12 cellular contexts compared by ENCODE assay signal in the genomic region with DNA sequence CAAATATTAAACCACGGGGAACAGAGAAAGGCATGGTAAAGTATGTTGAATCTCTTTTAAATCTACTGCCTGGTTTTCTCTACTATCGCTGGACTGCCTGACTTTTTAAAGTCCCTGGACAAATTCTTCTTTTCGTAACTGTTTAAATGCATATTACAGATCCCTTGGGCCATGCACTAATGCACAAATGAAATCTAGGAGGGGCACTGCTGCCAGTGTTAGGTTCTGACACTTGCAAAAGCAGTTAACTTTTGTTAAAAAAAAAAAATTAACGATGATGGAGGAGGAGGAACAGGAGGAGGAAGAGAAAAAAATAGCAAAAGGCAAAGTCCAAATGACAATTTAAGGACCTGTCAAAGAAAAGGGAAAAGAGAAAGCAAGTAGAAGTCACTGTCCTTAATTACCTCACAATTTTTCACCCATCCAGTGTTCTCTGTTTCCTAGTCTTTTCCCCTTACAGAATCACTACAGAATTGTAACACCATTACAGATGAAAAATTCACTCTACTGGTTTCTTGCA.
DNase-seq lines count a peak whose midpoint lies in the region; ATAC-seq and TF ChIP-seq lines count a peak whose summit lies in the region.
"Had no signal": no experiment of that assay in that cellular context is flagged by ENCODE, and none has a peak within 500 bp of the region (broad histone marks: within the 10 kb centered on the region; RNA-seq: fewer than 3 reads in every experiment).

No MANE protein-coding gene starts in this region.

- H3K27ac ChIP-seq in upper lobe of left lung (peak overlapping the region; percentile 21 to 89 (median 84)), endodermal cell (ENCODE audit: low read depth, low read length) (no peak overlapping the region)

- peak overlapping the region; percentile 96 for H3K27ac Mint-ChIP-seq in activated naive CD8-positive, alpha-beta T cell
- no peak overlapping the region for H3K27ac Mint-ChIP-seq in activated naive CD8-positive, alpha-beta T cell treated with anti-CD3 and anti-CD28 coated beads, Interleukin-2, amount 50 U/mL, for 24 hours
- H3K27ac Mint-ChIP-seq in memory B cell (peak overlapping the region; percentile 94), endodermal cell (no peak overlapping the region)
- H3K27ac Mint-ChIP-seq: activated T-helper 1 cell treated with anti-CD3 and anti-CD28 coated beads, Interleukin-12 subunit alpha, Interleukin-12 subunit beta, Interleukin-2, Interleukin-4 antibody, amounts not matched to agents 30 ng/mL and 10 ng/mL and 1 ng/mL, durations not matched to agents 14 hours and 24 hours and 36 hours had no signal

- H3K9me3 Mint-ChIP-seq in activated naive CD8-positive, alpha-beta T cell (ENCODE audit: low read depth): no peaks in the 10 kb centered on the region
- H3K9me3 Mint-ChIP-seq in activated naive CD8-positive, alpha-beta T cell treated with anti-CD3 and anti-CD28 coated beads, Interleukin-2, amount 50 U/mL, for 24 hours: no peaks in the 10 kb centered on the region
- H3K9me3 Mint-ChIP-seq in memory B cell: peaks cover 1% of the 10 kb centered on the region
- H3K9me3 Mint-ChIP-seq in endodermal cell: no peaks in the 10 kb centered on the region
- H3K9me3 Mint-ChIP-seq: activated T-helper 1 cell treated with anti-CD3 and anti-CD28 coated beads, Interleukin-12 subunit alpha, Interleukin-12 subunit beta, Interleukin-2, Interleukin-4 antibody, amounts not matched to agents 30 ng/mL and 10 ng/mL and 1 ng/mL, durations not matched to agents 14 hours and 24 hours and 36 hours had no signal

- H3K4me1 ChIP-seq in upper lobe of left lung (peaks cover 36 to 46% (median 40%) of the 10 kb centered on the region in 4 donors), endodermal cell (ENCODE audit: control insufficient read depth, insufficient read depth, low read length) (no peaks in the 10 kb centered on the region)

- no peak for DNase-seq in activated naive CD8-positive, alpha-beta T cell treated with anti-CD3 and anti-CD28 coated beads, Interleukin-2, amount 50 U/mL, for 24 hours
- peak; percentile 73 for DNase-seq in OCI-M1 (lab: John Stamatoyannopoulos, UW)
- no peak for DNase-seq in memory B cell (ENCODE audit: low spot score in 2 of 2)
- DNase-seq in upper lobe of left lung: no peak
- no peak for DNase-seq in endodermal cell
- DNase-seq in central memory CD4-positive, alpha-beta T cell: no peak
- DNase-seq: activated CD4-positive, alpha-beta T cell treated with anti-CD3 and anti-CD28 coated beads for 4 hours; left ventricle myocardium superior had no signal

- no peaks in the 10 kb centered on the region for H3K27me3 ChIP-seq in upper lobe of left lung
- no peaks in the 10 kb centered on the region for H3K27me3 ChIP-seq in endodermal cell (ENCODE audit: control insufficient read depth, insufficient read depth, low read length, poor library complexity, severe bottlenecking)

- no peak for TF ChIP-seq POLR2A in upper lobe of left lung (IDR thresholded peaks at IDR 0.05)

- 55 to 66% methylated on average over 4 of the region's 4 CpGs for WGBS in upper lobe of left lung, 2 donors
- WGBS in endodermal cell (ENCODE audit: insufficient coverage in 1 of 2, insufficient read length in 1 of 2), 2 experiments: 80 to 92% methylated on average over 2 to 4 of the region's 4 CpGs

- H3K9ac ChIP-seq in endodermal cell (ENCODE audit: extremely low read depth, low read length, poor library complexity, severe bottlenecking): no peak overlapping the region

- TF ChIP-seq EP300 in upper lobe of left lung (IDR thresholded peaks at IDR 0.05): no peak

- no peak for TF ChIP-seq CTCF in upper lobe of left lung (IDR thresholded peaks at IDR 0.05)
- TF ChIP-seq CTCF in endodermal cell (conservative IDR thresholded peaks at IDR 0.05): no peak

- H3K9me3 ChIP-seq in upper lobe of left lung: no peaks in the 10 kb centered on the region
- H3K9me3 ChIP-seq in endodermal cell (ENCODE audit: control insufficient read depth, low read length): no peaks in the 10 kb centered on the region

- H3K36me3 ChIP-seq in upper lobe of left lung: peaks cover 0 to 6% (median 0%) of the 10 kb centered on the region in 4 donors
- no peaks in the 10 kb centered on the region for H3K36me3 ChIP-seq in endodermal cell (ENCODE audit: control insufficient read depth, insufficient read depth, low read length)

- no peak overlapping the region for H3K4me3 ChIP-seq in upper lobe of left lung
- no peak overlapping the region for H3K4me3 ChIP-seq in endodermal cell (ENCODE audit: low read length)
- H3K4me3 ChIP-seq: skin epidermis had no signal

- peaks cover 86% of the 10 kb centered on the region for H3K4me1 Mint-ChIP-seq in activated naive CD8-positive, alpha-beta T cell (ENCODE audit: low read depth)
- H3K4me1 Mint-ChIP-seq in activated naive CD8-positive, alpha-beta T cell treated with anti-CD3 and anti-CD28 coated beads, Interleukin-2, amount 50 U/mL, for 24 hours: peaks cover 81% of the 10 kb centered on the region
- peaks cover 66% of the 10 kb centered on the region for H3K4me1 Mint-ChIP-seq in memory B cell
- peaks cover 9% of the 10 kb centered on the region for H3K4me1 Mint-ChIP-seq in endodermal cell

- peaks cover 12% of the 10 kb centered on the region for H3K36me3 Mint-ChIP-seq in activated naive CD8-positive, alpha-beta T cell
- H3K36me3 Mint-ChIP-seq in activated naive CD8-positive, alpha-beta T cell treated with anti-CD3 and anti-CD28 coated beads, Interleukin-2, amount 50 U/mL, for 24 hours (ENCODE audit: low read depth): peaks cover 11% of the 10 kb centered on the region
- H3K36me3 Mint-ChIP-seq in memory B cell: peaks cover 24% of the 10 kb centered on the region
- H3K36me3 Mint-ChIP-seq in endodermal cell (ENCODE audit: low read depth): no peaks in the 10 kb centered on the region

- H3K4me3 Mint-ChIP-seq in activated naive CD8-positive, alpha-beta T cell: no peak overlapping the region
- no peak overlapping the region for H3K4me3 Mint-ChIP-seq in activated naive CD8-positive, alpha-beta T cell treated with anti-CD3 and anti-CD28 coated beads, Interleukin-2, amount 50 U/mL, for 24 hours
- H3K4me3 Mint-ChIP-seq in memory B cell (no peak overlapping the region), endodermal cell (no peak overlapping the region)
- H3K4me3 Mint-ChIP-seq: activated T-helper 1 cell treated with anti-CD3 and anti-CD28 coated beads, Interleukin-12 subunit alpha, Interleukin-12 subunit beta, Interleukin-2, Interleukin-4 antibody, amounts not matched to agents 30 ng/mL and 10 ng/mL and 1 ng/mL, durations not matched to agents 14 hours and 24 hours and 36 hours had no signal

- no peak for ATAC-seq in activated naive CD8-positive, alpha-beta T cell treated with anti-CD3 and anti-CD28 coated beads, Interleukin-2, amount 50 U/mL, for 24 hours
- no peak for ATAC-seq in memory B cell (ENCODE audit: low read depth)
- no peak for ATAC-seq in upper lobe of left lung (ENCODE audit: low FRiP score in 2 of 2)
- no peak for ATAC-seq in GM18519 (IDR thresholded peaks at IDR 0.05; ENCODE audit: low FRiP score, unreplicated experiment)
- ATAC-seq: left ventricle myocardium superior had no signal

- no peaks in the 10 kb centered on the region for H3K27me3 Mint-ChIP-seq in activated naive CD8-positive, alpha-beta T cell
- no peaks in the 10 kb centered on the region for H3K27me3 Mint-ChIP-seq in activated naive CD8-positive, alpha-beta T cell treated with anti-CD3 and anti-CD28 coated beads, Interleukin-2, amount 50 U/mL, for 24 hours
- H3K27me3 Mint-ChIP-seq in memory B cell (no peaks in the 10 kb centered on the region), endodermal cell (ENCODE audit: insufficient read depth) (no peaks in the 10 kb centered on the region)

Comparison
In these comparisons a context has a peak if more than half of its experiments do, and no peak if none do; other contexts are left out.
1. H3K27ac Mint-ChIP-seq: peak in activated naive CD8-positive, alpha-beta T cell (single experiment) and memory B cell (single experiment); none in activated naive CD8-positive, alpha-beta T cell treated with anti-CD3 and anti-CD28 coated beads, Interleukin-2, amount 50 U/mL, for 24 hours (single experiment) and endodermal cell (single experiment).